In genomic region chr2:177326005-177326404, GRCh38 we compare ENCODE assay signal across 23 cellular contexts.
A peak's percentile ranks its signal among the peaks of the same experiment; 100 is the strongest.
DNase-seq lines count a peak whose midpoint lies in the region; ATAC-seq, FAIRE-seq and TF ChIP-seq lines count a peak whose summit lies in the region.
"Had no signal": no experiment of that assay in that cellular context is flagged by ENCODE, and none has a peak within 500 bp of the region (broad histone marks: within the 10 kb centered on the region; RNA-seq: fewer than 3 reads in every experiment).

No MANE protein-coding gene starts in this region.

- no peak overlapping the region for H4K5ac ChIP-seq in mesendoderm (ENCODE audit: low read length)

- H3K4ac ChIP-seq in mesendoderm (ENCODE audit: low read depth, low read length), result no peak overlapping the region

- BruUV-seq in HepG2 (replicated peaks; lab: Mats Ljungman, UMichigan), result no TSS peak

- H3K4me2 ChIP-seq in HepG2 (ENCODE audit: low read depth, low read length) (no peak overlapping the region), mesendoderm (ENCODE audit: low read length) (no peak overlapping the region)

- H3K27ac ChIP-seq in HepG2 (ENCODE audit: extremely low read length, insufficient read depth, low read length), result no peak overlapping the region
- H3K27ac ChIP-seq in mesendoderm (ENCODE audit: low read depth, low read length), result no peak overlapping the region
- H3K27ac ChIP-seq: upper lobe of left lung had no signal

- no peak overlapping the region for H3K23ac ChIP-seq in mesendoderm (ENCODE audit: low read length)

- no peak overlapping the region for H3K4me3 ChIP-seq in HepG2 (replicated peaks in 1 of 3; ENCODE audit: insufficient read depth in 1 of 3, low read depth in 2 of 3, low read length in 3 of 3)
- no peak overlapping the region for H3K4me3 ChIP-seq in mesendoderm (ENCODE audit: low read length)
- H3K4me3 ChIP-seq: heart left ventricle, upper lobe of left lung had no signal

- 90% methylated on average over 2 of the region's 3 CpGs for WGBS in HepG2 (ENCODE audit: low lambda C conversion rate)
- no CpG with 5 or more reads among the region's 3 CpGs for whole genome bisulfite sequencing in mesendoderm (ENCODE audit: extremely low coverage, insufficient coverage, low lambda C conversion rate)

- H3K9me3 ChIP-seq in HepG2 (ENCODE audit: low read length), result no peaks in the 10 kb centered on the region
- H3K9me3 ChIP-seq: BE2C, heart left ventricle, upper lobe of left lung had no signal

- H3K79me2 ChIP-seq in HepG2 (ENCODE audit: insufficient read depth, low read length) (no peaks in the 10 kb centered on the region), mesendoderm (ENCODE audit: control insufficient read depth, insufficient read depth, low read length) (no peaks in the 10 kb centered on the region)

- TF ChIP-seq CTCF in HepG2 (CRISPR knock-in tag; IDR thresholded peaks at IDR 0.05), result no peak

- no peak overlapping the region for H2BK15ac ChIP-seq in mesendoderm (replicated peaks; ENCODE audit: low read depth)

- DNase-seq in HepG2 (ENCODE audit: low spot score) (no peak), mesendoderm (no peak), NCI-H774 (lab: John Stamatoyannopoulos, UW) (no peak), HuH-7.5 (ENCODE audit: low spot score) (no peak)
- DNase-seq: activated CD8-positive, alpha-beta T cell treated with anti-CD3 and anti-CD28 coated beads, Interleukin-2, amount 10 ng/mL, durations not matched to agents 7 days and 5 days; activated T-cell treated with anti-CD3 and anti-CD28 coated beads, Interleukin-2, amount 50 U/mL, for 24 hours; BE2C; DMS79; GF-D8; heart left ventricle; naive B cell; NCI-H2029 treated with DMSO at 0.1 percent for 48 hours; nucleus accumbens; stimulated activated CD4-positive, alpha-beta T cell treated with anti-CD3 and anti-CD28 coated beads, Interleukin-1b, Interleukin-23, amount 100 ng/mL, for 48 hours; substantia nigra; T-helper 17 cell; upper lobe of left lung had no signal

- ATAC-seq in GM19397 (IDR thresholded peaks at IDR 0.05; ENCODE audit: unreplicated experiment), result peak; percentile 16
- ATAC-seq in HG02840 (IDR thresholded peaks at IDR 0.05; ENCODE audit: low FRiP score, unreplicated experiment), result peak; percentile 25
- peak; percentile 24 for ATAC-seq in HG03571 (IDR thresholded peaks at IDR 0.05; ENCODE audit: unreplicated experiment)
- peak; percentile 22; the same call in 2 of the 3 replicates for ATAC-seq in HepG2
- ATAC-seq in GM19351 (IDR thresholded peaks at IDR 0.05; ENCODE audit: unreplicated experiment), result no peak
- ATAC-seq: activated CD8-positive, alpha-beta T cell treated with anti-CD3 and anti-CD28 coated beads, Interleukin-2, amount 10 ng/mL, durations not matched to agents 7 days and 5 days; heart left ventricle; T-helper 17 cell had no signal

- POLR2A ChIA-PET in HepG2 (lab: Yijun Ruan, JAX), result no interaction called here

- no peaks in the 10 kb centered on the region for H3K27me3 ChIP-seq in HepG2 (ENCODE audit: control insufficient read depth in 1 of 2, insufficient read depth in 2 of 2, low read length in 2 of 2)
- H3K27me3 ChIP-seq in mesendoderm (ENCODE audit: insufficient read depth, low read length, poor library complexity), result no peaks in the 10 kb centered on the region
- H3K27me3 ChIP-seq: BE2C, heart left ventricle, upper lobe of left lung had no signal

- no peak overlapping the region for H3K18ac ChIP-seq in mesendoderm (ENCODE audit: low read length)

- H2BK120ac ChIP-seq in mesendoderm (ENCODE audit: low read depth, low read length), result no peak overlapping the region

- in situ Hi-C loops in HepG2 (cut with HindIII; ENCODE audit: extremely low pct_ligation_motif_present, low pct_unique_long_range_greater_than_20kb), result no loop called here

- no peak for FAIRE-seq in HepG2 (lab: Jason Lieb, UNC)
- FAIRE-seq: H1, small intestine had no signal

- H2AFZ ChIP-seq in HepG2 (ENCODE audit: low read length), result no peak overlapping the region

- H3K79me1 ChIP-seq in mesendoderm (ENCODE audit: low read length), result no peaks in the 10 kb centered on the region

- intact Hi-C loops in HepG2 (cut with micrococcal nuclease; ENCODE audit: unreplicated experiment), result no loop called here

- H4K20me1 ChIP-seq in HepG2 (ENCODE audit: insufficient read depth, low read length), result no peaks in the 10 kb centered on the region

- H3K36me3 ChIP-seq in HepG2 (replicated peaks in 1 of 2; ENCODE audit: control insufficient read depth in 1 of 2, insufficient read depth in 2 of 2, low read length in 2 of 2) (peaks cover 0 to 5% of the 10 kb centered on the region in 2 experiments; a peak in 1 of 5 replicates), mesendoderm (ENCODE audit: control insufficient read depth, insufficient read depth, low read length) (no peaks in the 10 kb centered on the region)
- H3K36me3 ChIP-seq: BE2C had no signal

- H3K56ac ChIP-seq in mesendoderm (ENCODE audit: low read length), result no peak overlapping the region

- CTCF ChIA-PET in HepG2 (lab: Yijun Ruan, JAX; ENCODE audit: low intra/inter-chr PET ratio, low total read pairs), result no interaction called here

- no peak overlapping the region for H2AK5ac ChIP-seq in mesendoderm (ENCODE audit: low read length)

- no peak for TF ChIP-seq POLR2A in HepG2 (IDR thresholded peaks at IDR 0.05; ENCODE audit: insufficient read depth in 1 of 2, low read depth in 2 of 2, low read length in 2 of 2)

- H4K8ac ChIP-seq in mesendoderm (ENCODE audit: low read depth, low read length), result no peak overlapping the region

- TF ChIP-seq EP300 in HepG2 (IDR thresholded peaks at IDR 0.05; ENCODE audit: low read depth in 2 of 2, low read length in 2 of 2) (no peak), HepG2 (CRISPR knock-in tag; IDR thresholded peaks at IDR 0.05; ENCODE audit: borderline replicate concordance) (no peak)

- no peak overlapping the region for H2BK5ac ChIP-seq in mesendoderm (ENCODE audit: low read length)

- H3K4me1 ChIP-seq in HepG2 (ENCODE audit: insufficient read depth, low read length), result peaks cover 47% of the 10 kb centered on the region
- H3K4me1 ChIP-seq in mesendoderm (ENCODE audit: control insufficient read depth, low read depth, low read length), result no peaks in the 10 kb centered on the region
- H3K4me1 ChIP-seq: BE2C, upper lobe of left lung had no signal

- no peak overlapping the region for H3K9ac ChIP-seq in HepG2 (ENCODE audit: insufficient read depth, low read depth, low read length)
- H3K9ac ChIP-seq in mesendoderm (ENCODE audit: low read length), result no peak overlapping the region

- TF ChIP-seq RAD21 in HepG2 (CRISPR knock-in tag; IDR thresholded peaks at IDR 0.05), result no peak

TF ChIP-seq in HepG2, 621 proteins besides CTCF, POLR2A, EP300 and RAD21:
- TF ChIP-seq, protein P1, sequence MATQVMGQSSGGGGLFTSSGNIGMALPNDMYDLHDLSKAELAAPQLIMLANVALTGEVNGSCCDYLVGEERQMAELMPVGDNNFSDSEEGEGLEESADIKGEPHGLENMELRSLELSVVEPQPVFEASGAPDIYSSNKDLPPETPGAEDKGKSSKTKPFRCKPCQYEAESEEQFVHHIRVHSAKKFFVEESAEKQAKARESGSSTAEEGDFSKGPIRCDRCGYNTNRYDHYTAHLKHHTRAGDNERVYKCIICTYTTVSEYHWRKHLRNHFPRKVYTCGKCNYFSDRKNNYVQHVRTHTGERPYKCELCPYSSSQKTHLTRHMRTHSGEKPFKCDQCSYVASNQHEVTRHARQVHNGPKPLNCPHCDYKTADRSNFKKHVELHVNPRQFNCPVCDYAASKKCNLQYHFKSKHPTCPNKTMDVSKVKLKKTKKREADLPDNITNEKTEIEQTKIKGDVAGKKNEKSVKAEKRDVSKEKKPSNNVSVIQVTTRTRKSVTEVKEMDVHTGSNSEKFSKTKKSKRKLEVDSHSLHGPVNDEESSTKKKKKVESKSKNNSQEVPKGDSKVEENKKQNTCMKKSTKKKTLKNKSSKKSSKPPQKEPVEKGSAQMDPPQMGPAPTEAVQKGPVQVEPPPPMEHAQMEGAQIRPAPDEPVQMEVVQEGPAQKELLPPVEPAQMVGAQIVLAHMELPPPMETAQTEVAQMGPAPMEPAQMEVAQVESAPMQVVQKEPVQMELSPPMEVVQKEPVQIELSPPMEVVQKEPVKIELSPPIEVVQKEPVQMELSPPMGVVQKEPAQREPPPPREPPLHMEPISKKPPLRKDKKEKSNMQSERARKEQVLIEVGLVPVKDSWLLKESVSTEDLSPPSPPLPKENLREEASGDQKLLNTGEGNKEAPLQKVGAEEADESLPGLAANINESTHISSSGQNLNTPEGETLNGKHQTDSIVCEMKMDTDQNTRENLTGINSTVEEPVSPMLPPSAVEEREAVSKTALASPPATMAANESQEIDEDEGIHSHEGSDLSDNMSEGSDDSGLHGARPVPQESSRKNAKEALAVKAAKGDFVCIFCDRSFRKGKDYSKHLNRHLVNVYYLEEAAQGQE (IDR thresholded peaks at IDR 0.05; ENCODE audit: borderline replicate concordance in 1 of 2, low read depth in 1 of 2, low read length in 2 of 2), result 0 out of 4 replicates have a peak, but pooled peaks of 1 of the 2 experiments have one; percentile 33
- TF ChIP-seq, protein P2, sequence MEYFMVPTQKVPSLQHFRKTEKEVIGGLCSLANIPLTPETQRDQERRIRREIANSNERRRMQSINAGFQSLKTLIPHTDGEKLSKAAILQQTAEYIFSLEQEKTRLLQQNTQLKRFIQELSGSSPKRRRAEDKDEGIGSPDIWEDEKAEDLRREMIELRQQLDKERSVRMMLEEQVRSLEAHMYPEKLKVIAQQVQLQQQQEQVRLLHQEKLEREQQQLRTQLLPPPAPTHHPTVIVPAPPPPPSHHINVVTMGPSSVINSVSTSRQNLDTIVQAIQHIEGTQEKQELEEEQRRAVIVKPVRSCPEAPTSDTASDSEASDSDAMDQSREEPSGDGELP (IDR thresholded peaks at IDR 0.05; ENCODE audit: borderline replicate concordance, low read depth), result no peak
- TF ChIP-seq ZNF253 (CRISPR knock-in tag; IDR thresholded peaks at IDR 0.05; ENCODE audit: borderline replicate concordance) (no peak), ZBTB3 (CRISPR knock-in tag; IDR thresholded peaks at IDR 0.05; ENCODE audit: borderline replicate concordance, low read depth) (no peak), MLLT10 (CRISPR knock-in tag; IDR thresholded peaks at IDR 0.05) (no peak)
